Comparison of ENCODE assay signal across 15 cellular contexts in genomic region chr16:70704586-70704985, GRCh38. TPM values are rescaled to one million over a fixed set of nuclear protein-coding genes. Genes with fewer than 3 reads are reported as not detected.
DNase-seq lines count a peak whose midpoint lies in the region; ATAC-seq and TF ChIP-seq lines count a peak whose summit lies in the region.
"Had no signal": no experiment of that assay in that cellular context is flagged by ENCODE, and none has a peak within 500 bp of the region (broad histone marks: within the 10 kb centered on the region; RNA-seq: fewer than 3 reads in every experiment).

No MANE protein-coding gene starts in this region.

- H3K4me3 Mint-ChIP-seq in natural killer cell, result no peak overlapping the region
- H3K4me3 Mint-ChIP-seq: neural progenitor cell; T-helper 1 cell treated with Interleukin-12 subunit alpha and Interleukin-12 subunit beta and Interleukin-4 antibody, amounts not matched to agents 30 μg/mL and 1 μg/mL, for 36 hours had no signal

- H3K4me3 ChIP-seq in NT2/D1 (ENCODE audit: insufficient read length, low read depth), result no peak overlapping the region
- H3K4me3 ChIP-seq in coronary artery, result no peak overlapping the region
- H3K4me3 ChIP-seq in parathyroid adenoma (ENCODE audit: low read depth, low read length), result no peak overlapping the region
- H3K4me3 ChIP-seq in transverse colon, result no peak overlapping the region
- H3K4me3 ChIP-seq: GM12878, left lung, neural progenitor cell had no signal

- in situ Hi-C loops in transverse colon (cut with MboI; ENCODE audit: low pct_ligation_motif_present in 1 of 4, low pct_unique_long_range_greater_than_20kb in 1 of 4, low sequenced_read_pairs in 3 of 4), result no loop called here

- H3K36me3 ChIP-seq in NT2/D1 (ENCODE audit: insufficient read depth, insufficient read length, low read length) (peaks cover 16% of the 10 kb centered on the region), parathyroid adenoma (ENCODE audit: control insufficient read depth, insufficient read depth, low read length) (no peaks in the 10 kb centered on the region), transverse colon (no peaks in the 10 kb centered on the region)
- H3K36me3 ChIP-seq: neural progenitor cell had no signal

- WGBS in transverse colon (ENCODE audit: low coverage in 1 of 2), 2 donors, result 88% methylated on average over 9 of the region's 11 CpGs; no CpG with 5 or more reads in 1 of the 2 donors

- TF ChIP-seq POLR2A in transverse colon (IDR thresholded peaks at IDR 0.05), result no peak

- intact Hi-C loops in transverse colon (cut with DNase I; ENCODE audit: low total_unique reads) (loop anchor here (5.0 kb wide), 1 partner anchor 33 kb away; no protein-coding TSS in a partner anchor), natural killer cell (cut with micrococcal nuclease) (no loop called here)

- no peaks in the 10 kb centered on the region for H3K9me3 ChIP-seq in NT2/D1 (ENCODE audit: insufficient read depth, low read length)
- no peaks in the 10 kb centered on the region for H3K9me3 ChIP-seq in parathyroid adenoma (ENCODE audit: control insufficient read depth, low read length)
- H3K9me3 ChIP-seq in transverse colon, result no peaks in the 10 kb centered on the region
- H3K9me3 ChIP-seq: left lung had no signal

- TF ChIP-seq CTCF in coronary artery (IDR thresholded peaks at IDR 0.05), result no peak
- TF ChIP-seq CTCF in parathyroid adenoma (IDR thresholded peaks at IDR 0.05), result no peak
- no peak for TF ChIP-seq CTCF in transverse colon (IDR thresholded peaks at IDR 0.05)
- TF ChIP-seq CTCF in natural killer cell (IDR thresholded peaks at IDR 0.05), result no peak

- TF ChIP-seq EP300 in transverse colon (IDR thresholded peaks at IDR 0.05; ENCODE audit: low read depth), result no peak

- H3K9ac ChIP-seq in NT2/D1 (ENCODE audit: insufficient read length, low read depth), result peak overlapping the region; percentile 16
- H3K9ac ChIP-seq in parathyroid adenoma, result no peak overlapping the region
- H3K9ac ChIP-seq: neural progenitor cell had no signal

- no peak for ATAC-seq in natural killer cell
- ATAC-seq: GM12878, left lung, Panc1 had no signal

- DNase-seq in NT2/D1 (ENCODE audit: low read depth, low spot score) (no peak), coronary artery (ENCODE audit: low spot score) (no peak), transverse colon (no peak), SW480 (ENCODE audit: low spot score) (no peak), natural killer cell (no peak), mesenteric fat pad (ENCODE audit: low spot score) (no peak)
- DNase-seq: activated CD4-positive, alpha-beta T cell treated with anti-CD3 and anti-CD28 coated beads for 4 hours; activated T-cell treated with anti-CD3 and anti-CD28 coated beads for 4 hours; left lung had no signal

- peaks cover 54% of the 10 kb centered on the region for H3K4me1 ChIP-seq in NT2/D1 (ENCODE audit: insufficient read depth, insufficient read length)
- peaks cover 23% of the 10 kb centered on the region for H3K4me1 ChIP-seq in parathyroid adenoma
- H3K4me1 ChIP-seq in transverse colon, result peaks cover 18 to 76% (median 50%) of the 10 kb centered on the region in 4 donors

- H3K4me2 ChIP-seq in parathyroid adenoma (ENCODE audit: low read length), result no peak overlapping the region
- H3K4me2 ChIP-seq: neural progenitor cell had no signal

- no peaks in the 10 kb centered on the region for H3K9me3 Mint-ChIP-seq in natural killer cell
- H3K9me3 Mint-ChIP-seq: neural progenitor cell; T-helper 1 cell treated with Interleukin-12 subunit alpha and Interleukin-12 subunit beta and Interleukin-4 antibody, amounts not matched to agents 30 μg/mL and 1 μg/mL, for 36 hours had no signal

- peaks cover 0 to 4% of the 10 kb centered on the region in 2 donors for H3K4me1 Mint-ChIP-seq in natural killer cell

- H3K79me2 ChIP-seq in parathyroid adenoma, result peaks cover 9% of the 10 kb centered on the region

- H3K27me3 ChIP-seq in NT2/D1 (ENCODE audit: insufficient read depth, insufficient read length) (no peaks in the 10 kb centered on the region), parathyroid adenoma (ENCODE audit: control insufficient read depth, insufficient read depth, low read length) (no peaks in the 10 kb centered on the region), transverse colon (no peaks in the 10 kb centered on the region)
- H3K27me3 ChIP-seq: left lung, neural progenitor cell had no signal

- H3K27me3 Mint-ChIP-seq in natural killer cell (ENCODE audit: low read depth in 2 of 2), result no peaks in the 10 kb centered on the region

- H3K27ac ChIP-seq in coronary artery, result peak overlapping the region; percentile 95 to 96
- H3K27ac ChIP-seq in parathyroid adenoma, result peak overlapping the region; percentile 96
- H3K27ac ChIP-seq in transverse colon, result peak overlapping the region; percentile 79 to 87 (median 86)
- H3K27ac ChIP-seq: neural progenitor cell had no signal

- H3K27ac Mint-ChIP-seq in natural killer cell, result no peak overlapping the region
- H3K27ac Mint-ChIP-seq: T-helper 1 cell treated with Interleukin-12 subunit alpha and Interleukin-12 subunit beta and Interleukin-4 antibody, amounts not matched to agents 30 μg/mL and 1 μg/mL, for 36 hours had no signal

- no peak overlapping the region for H2AFZ ChIP-seq in parathyroid adenoma
- H2AFZ ChIP-seq: neural progenitor cell had no signal

- H3K36me3 Mint-ChIP-seq in natural killer cell, result no peaks in the 10 kb centered on the region

RNA-seq across cellular contexts. Expression of gene MTSS2, which starts 18.7 kb away (rescaled TPM):
- total RNA-seq in transverse colon (100 to 1,000 TPM in 1 of 4 donors, 10 to 100 TPM in 3; 13.9 to 149 (median 33.8) TPM), natural killer cell (1 to 10 TPM; 3.8 to 8.8 (median 4.4) TPM), mesenteric fat pad (50.3 TPM)

RNA-seq across cellular contexts. Expression of gene IL34, which starts 58.2 kb away (rescaled TPM):
- total RNA-seq in transverse colon, result 1 to 10 TPM in 2 of 4 donors, not detected in 2; 1.1 to 1.4 TPM
- under 1 TPM in 2 of 3 donors, not detected in 1; 0.48 to 0.54 TPM for total RNA-seq in natural killer cell
- 2.4 TPM for total RNA-seq in mesenteric fat pad
- total RNA-seq: GM12878, NCI-H460 had no signal
